In genomic region chr5:38551020-38552017, GRCh38 we compare ENCODE assay signal across 8 cellular contexts. TPM values are rescaled to one million over a fixed set of nuclear protein-coding genes. Genes with fewer than 3 reads are reported as not detected.
DNase-seq lines count a peak whose midpoint lies in the region; ATAC-seq and TF ChIP-seq lines count a peak whose summit lies in the region.

No MANE protein-coding gene starts in this region.

- H3K36me3 ChIP-seq in MM.1S (replicated peaks; ENCODE audit: insufficient read depth, low read length) (no peaks in the 10 kb centered on the region), upper lobe of left lung (no peaks in the 10 kb centered on the region)

- H2AFZ ChIP-seq in MM.1S (ENCODE audit: low read length), result no peak overlapping the region

- H3K9me3 ChIP-seq in MM.1S (replicated peaks; ENCODE audit: insufficient read depth, low read length), result no peaks in the 10 kb centered on the region
- no peaks in the 10 kb centered on the region for H3K9me3 ChIP-seq in upper lobe of left lung

- TF ChIP-seq CTCF in GM12875 (IDR thresholded peaks at IDR 0.05; ENCODE audit: borderline replicate concordance, insufficient read depth, low read depth, low read length), result peak; percentile 43; the same call in 1 of the 2 replicates
- peak; percentile 71 for TF ChIP-seq CTCF in MM.1S (IDR thresholded peaks at IDR 0.05; ENCODE audit: low read length)
- peak; percentile 68 for TF ChIP-seq CTCF in WI38 (IDR thresholded peaks at IDR 0.05; ENCODE audit: low read depth, low read length)
- TF ChIP-seq CTCF in upper lobe of left lung (IDR thresholded peaks at IDR 0.05), result peak; percentile 43 to 71 (median 64)

- no peak overlapping the region for H3K4me3 ChIP-seq in GM12875 (ENCODE audit: low read depth, low read length)
- no peak overlapping the region for H3K4me3 ChIP-seq in MM.1S (ENCODE audit: low read length)
- H3K4me3 ChIP-seq in WI38 (ENCODE audit: low read depth, low read length), result no peak overlapping the region
- peak overlapping the region in 2 of 4 donors; percentile 21 to 97 for H3K4me3 ChIP-seq in upper lobe of left lung

- no peaks in the 10 kb centered on the region for H3K4me1 ChIP-seq in MM.1S (ENCODE audit: low read length)
- peaks cover 37 to 52% (median 46%) of the 10 kb centered on the region in 4 donors for H3K4me1 ChIP-seq in upper lobe of left lung

- H3K79me2 ChIP-seq in MM.1S (ENCODE audit: low read length), result no peaks in the 10 kb centered on the region

- H4K20me1 ChIP-seq in MM.1S (ENCODE audit: insufficient read depth, low read length), result no peaks in the 10 kb centered on the region

- no peak overlapping the region for H3K9ac ChIP-seq in MM.1S (ENCODE audit: low read length)

- no peak overlapping the region for H3K27ac ChIP-seq in MM.1S (ENCODE audit: low read length)
- peak overlapping the region in 1 of 4 donors; percentile 7 for H3K27ac ChIP-seq in upper lobe of left lung

- DNase-seq in AG08395 (ENCODE audit: low spot score), result peak; percentile 54
- peak; percentile 33 for DNase-seq in MM.1S
- DNase-seq in iPS-NIHi7 (ENCODE audit: extremely low spot score), result peak; percentile 46
- DNase-seq in upper lobe of left lung, result no peak
- DNase-seq in activated T-cell treated with anti-CD3 and anti-CD28 coated beads, Interleukin-2, amount 50 U/mL, for 48 hours, result no peak

- H3K9me2 ChIP-seq in MM.1S (replicated peaks; ENCODE audit: insufficient read depth, low read length), result no peaks in the 10 kb centered on the region

- TF ChIP-seq POLR2A in upper lobe of left lung (IDR thresholded peaks at IDR 0.05), result no peak

- no peak overlapping the region for H3K4me2 ChIP-seq in MM.1S (ENCODE audit: low read depth, low read length)

- TF ChIP-seq EP300 in upper lobe of left lung (IDR thresholded peaks at IDR 0.05), result no peak

- peaks cover 20% of the 10 kb centered on the region for H3K27me3 ChIP-seq in MM.1S (replicated peaks; ENCODE audit: insufficient read depth, low read length)
- peaks cover 0 to 5% (median 0%) of the 10 kb centered on the region in 4 donors for H3K27me3 ChIP-seq in upper lobe of left lung

- ATAC-seq in upper lobe of left lung (ENCODE audit: low FRiP score in 2 of 2), result peak in 1 of 2 donors; percentile 59
- ATAC-seq in GM19023 (IDR thresholded peaks at IDR 0.05; ENCODE audit: unreplicated experiment), result no peak

- no peaks in the 10 kb centered on the region for H3F3A ChIP-seq in MM.1S (ENCODE audit: insufficient read depth, low read length)

- 44% methylated on average over 10 of the region's 10 CpGs for WGBS in upper lobe of left lung, 2 donors

RNA-seq across cellular contexts. Expression of gene LIFR, which starts 5.1 kb away (rescaled TPM):
- 100 to 1,000 TPM in 1 of 6 donors, 10 to 100 TPM in 5; 69.1 to 103 (median 85.8) TPM for total RNA-seq in upper lobe of left lung

Comparison
In these comparisons a context has a peak if more than half of its experiments do, and no peak if none do; other contexts are left out.
1. DNase-seq: peak in AG08395 (single experiment), MM.1S (single experiment) and iPS-NIHi7 (single experiment); none in upper lobe of left lung (0 of 2) and activated T-cell treated with anti-CD3 and anti-CD28 coated beads, Interleukin-2, amount 50 U/mL, for 48 hours (0 of 2).
2. Peak in every context shown above with its lines, with median percentiles within 50 percentile points of each other: CTCF ChIP-seq.